Comparison of ENCODE assay signal across 2 cellular contexts in genomic region chr17:49579522-49579921, GRCh38.
A peak's percentile ranks its signal among the peaks of the same experiment; 100 is the strongest.
TF ChIP-seq lines count a peak whose summit lies in the region.

No MANE protein-coding gene starts in this region.

TF ChIP-seq in SK-N-SH treated with all-trans-retinoic acid at 6 μM for 48 hours, 23 proteins besides CTCF, POLR2A, EP300 and RAD21 (continued from another document):
- TF ChIP-seq TOX (CRISPR knock-in tag; IDR thresholded peaks at IDR 0.05; ENCODE audit: borderline replicate concordance) (no peak), ZNF8 (CRISPR knock-in tag; IDR thresholded peaks at IDR 0.05) (no peak), SNAI2 (CRISPR knock-in tag; IDR thresholded peaks at IDR 0.05) (no peak), RARB (CRISPR knock-in tag; IDR thresholded peaks at IDR 0.05) (no peak), GLIS3 (CRISPR knock-in tag; IDR thresholded peaks at IDR 0.05) (no peak), BACH2 (CRISPR knock-in tag; IDR thresholded peaks at IDR 0.05; ENCODE audit: borderline replicate concordance) (no peak), CSDC2 (CRISPR knock-in tag; IDR thresholded peaks at IDR 0.05) (no peak)

TF ChIP-seq in K562, 482 proteins besides CTCF, POLR2A, EP300 and RAD21 (continued from another document):
- TF ChIP-seq ZNF639 (CRISPR knock-in tag; conservative IDR thresholded peaks at IDR 0.05 in 1 of 2, IDR thresholded peaks at IDR 0.05 in 1 of 2) (no peak), ID3 (CRISPR knock-in tag; IDR thresholded peaks at IDR 0.05) (no peak), ID3 (tag; IDR thresholded peaks at IDR 0.05) (no peak), CCAR2 (IDR thresholded peaks at IDR 0.05; ENCODE audit: low read depth, low read length) (no peak), NR3C1 (CRISPR knock-in tag; IDR thresholded peaks at IDR 0.05) (no peak), RAD51 (IDR thresholded peaks at IDR 0.05; ENCODE audit: borderline replicate concordance, low read depth) (no peak), ZC3H11A (IDR thresholded peaks at IDR 0.05; ENCODE audit: low read depth, low read length) (no peak), EHMT2 (IDR thresholded peaks at IDR 0.05) (no peak), MEIS2 (IDR thresholded peaks at IDR 0.05; ENCODE audit: partially characterized antibody) (peak; percentile 88), PBX2 (CRISPR knock-in tag; IDR thresholded peaks at IDR 0.05; ENCODE audit: low read depth) (no peak), PBX2 (tag; conservative IDR thresholded peaks at IDR 0.05; ENCODE audit: low read depth) (peak; percentile 54), CXXC5 (CRISPR knock-in tag; IDR thresholded peaks at IDR 0.05) (no peak), ATF4 (CRISPR knock-in tag; IDR thresholded peaks at IDR 0.05) (no peak), SMAD4 (CRISPR knock-in tag; conservative IDR thresholded peaks at IDR 0.05) (no peak), PHF20 (IDR thresholded peaks at IDR 0.05; ENCODE audit: partially characterized antibody) (no peak), MEF2A (IDR thresholded peaks at IDR 0.05; ENCODE audit: control insufficient read depth, low read depth, low read length) (no peak), HDGF (IDR thresholded peaks at IDR 0.05) (no peak), TCFL5 (CRISPR knock-in tag; conservative IDR thresholded peaks at IDR 0.05) (no peak), HCFC1 (IDR thresholded peaks at IDR 0.05; ENCODE audit: low read depth, low read length) (no peak), PKNOX1 (IDR thresholded peaks at IDR 0.05) (peak; percentile 82), VEZF1 (CRISPR knock-in tag; IDR thresholded peaks at IDR 0.05) (no peak)
